In the genomic region with DNA sequence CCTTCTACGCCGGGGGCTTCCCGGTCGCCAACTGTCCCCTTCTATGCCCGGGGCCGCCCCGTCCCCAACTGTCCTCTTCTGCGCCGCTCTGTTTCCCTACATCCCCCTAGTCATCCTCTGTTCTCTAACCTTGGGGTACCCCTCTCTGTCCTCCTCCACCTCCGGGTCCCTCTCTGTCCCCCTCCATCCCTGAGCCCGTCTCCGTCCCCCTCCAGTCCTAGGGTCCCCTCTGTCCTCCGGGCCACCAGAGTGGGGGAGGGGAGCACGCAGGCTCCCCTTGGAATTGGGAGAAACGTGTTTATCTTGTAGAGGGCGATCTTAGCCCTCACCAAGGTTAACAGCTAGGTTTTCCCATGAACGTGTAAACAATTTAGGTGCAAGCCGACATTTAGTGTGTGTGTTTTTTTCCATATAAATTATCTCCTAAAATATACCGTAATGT, we compare ENCODE assay signal across 1 cellular context.
TF ChIP-seq lines count a peak whose summit lies in the region.

No MANE protein-coding gene starts in this region.

TF ChIP-seq in HEK293, 187 proteins besides CTCF, POLR2A, EP300 and RAD21 (continued from another document and continues in another):
- TF ChIP-seq HIC1 (tag by site-specific recombination; IDR thresholded peaks at IDR 0.05) (no peak), KLF1 (tag by site-specific recombination; IDR thresholded peaks at IDR 0.05) (0 out of 2 replicates have a peak, but pooled peaks have one; percentile 26), ZNF704 (tag by site-specific recombination; IDR thresholded peaks at IDR 0.05) (no peak), ZNF571 (tag by site-specific recombination; IDR thresholded peaks at IDR 0.05) (no peak), ZNF24 (tag by site-specific recombination; IDR thresholded peaks at IDR 0.05) (no peak), ZBTB26 (tag by site-specific recombination; optimal IDR thresholded peaks at IDR 0.05) (no peak), ZNF843 (tag by site-specific recombination; IDR thresholded peaks at IDR 0.05) (0 out of 2 replicates have a peak, but pooled peaks have one; percentile 46), SP2 (tag by site-specific recombination; IDR thresholded peaks at IDR 0.05) (no peak), ZNF629 (tag by site-specific recombination; IDR thresholded peaks at IDR 0.05) (peak; percentile 46; the same call in 1 of the 2 replicates), KLF17 (tag by site-specific recombination; IDR thresholded peaks at IDR 0.05) (0 out of 2 replicates have a peak, but pooled peaks have one; percentile 18), GLI4 (tag by site-specific recombination; IDR thresholded peaks at IDR 0.05) (peak; percentile 62; the same call in 1 of the 2 replicates), ZNF692 (tag by site-specific recombination; IDR thresholded peaks at IDR 0.05) (0 out of 2 replicates have a peak, but pooled peaks have one; percentile 28), ZNF488 (tag by site-specific recombination; IDR thresholded peaks at IDR 0.05) (no peak), PRDM4 (tag by site-specific recombination; IDR thresholded peaks at IDR 0.05) (peak; percentile 46), IKZF3 (tag by site-specific recombination; IDR thresholded peaks at IDR 0.05) (0 out of 2 replicates have a peak, but pooled peaks have one; percentile 15), GFI1B (tag by site-specific recombination; IDR thresholded peaks at IDR 0.05) (0 out of 2 replicates have a peak, but pooled peaks have one; percentile 22), ZBTB48 (tag by site-specific recombination; IDR thresholded peaks at IDR 0.05) (peak; percentile 80), ZNF501 (tag by site-specific recombination; IDR thresholded peaks at IDR 0.05) (peak; percentile 80), ZNF335 (tag by site-specific recombination; conservative IDR thresholded peaks at IDR 0.05) (peak; percentile 53), ZNF169 (tag by site-specific recombination; IDR thresholded peaks at IDR 0.05) (0 out of 2 replicates have a peak, but pooled peaks have one; percentile 39)
- TF ChIP-seq, protein P1, sequence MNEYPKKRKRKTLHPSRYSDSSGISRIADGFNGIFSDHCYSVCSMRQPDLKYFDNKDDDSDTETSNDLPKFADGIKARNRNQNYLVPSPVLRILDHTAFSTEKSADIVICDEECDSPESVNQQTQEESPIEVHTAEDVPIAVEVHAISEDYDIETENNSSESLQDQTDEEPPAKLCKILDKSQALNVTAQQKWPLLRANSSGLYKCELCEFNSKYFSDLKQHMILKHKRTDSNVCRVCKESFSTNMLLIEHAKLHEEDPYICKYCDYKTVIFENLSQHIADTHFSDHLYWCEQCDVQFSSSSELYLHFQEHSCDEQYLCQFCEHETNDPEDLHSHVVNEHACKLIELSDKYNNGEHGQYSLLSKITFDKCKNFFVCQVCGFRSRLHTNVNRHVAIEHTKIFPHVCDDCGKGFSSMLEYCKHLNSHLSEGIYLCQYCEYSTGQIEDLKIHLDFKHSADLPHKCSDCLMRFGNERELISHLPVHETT (tag by site-specific recombination; IDR thresholded peaks at IDR 0.05) = peak; percentile 48; the same call in 1 of the 2 replicates
- TF ChIP-seq, protein P2, sequence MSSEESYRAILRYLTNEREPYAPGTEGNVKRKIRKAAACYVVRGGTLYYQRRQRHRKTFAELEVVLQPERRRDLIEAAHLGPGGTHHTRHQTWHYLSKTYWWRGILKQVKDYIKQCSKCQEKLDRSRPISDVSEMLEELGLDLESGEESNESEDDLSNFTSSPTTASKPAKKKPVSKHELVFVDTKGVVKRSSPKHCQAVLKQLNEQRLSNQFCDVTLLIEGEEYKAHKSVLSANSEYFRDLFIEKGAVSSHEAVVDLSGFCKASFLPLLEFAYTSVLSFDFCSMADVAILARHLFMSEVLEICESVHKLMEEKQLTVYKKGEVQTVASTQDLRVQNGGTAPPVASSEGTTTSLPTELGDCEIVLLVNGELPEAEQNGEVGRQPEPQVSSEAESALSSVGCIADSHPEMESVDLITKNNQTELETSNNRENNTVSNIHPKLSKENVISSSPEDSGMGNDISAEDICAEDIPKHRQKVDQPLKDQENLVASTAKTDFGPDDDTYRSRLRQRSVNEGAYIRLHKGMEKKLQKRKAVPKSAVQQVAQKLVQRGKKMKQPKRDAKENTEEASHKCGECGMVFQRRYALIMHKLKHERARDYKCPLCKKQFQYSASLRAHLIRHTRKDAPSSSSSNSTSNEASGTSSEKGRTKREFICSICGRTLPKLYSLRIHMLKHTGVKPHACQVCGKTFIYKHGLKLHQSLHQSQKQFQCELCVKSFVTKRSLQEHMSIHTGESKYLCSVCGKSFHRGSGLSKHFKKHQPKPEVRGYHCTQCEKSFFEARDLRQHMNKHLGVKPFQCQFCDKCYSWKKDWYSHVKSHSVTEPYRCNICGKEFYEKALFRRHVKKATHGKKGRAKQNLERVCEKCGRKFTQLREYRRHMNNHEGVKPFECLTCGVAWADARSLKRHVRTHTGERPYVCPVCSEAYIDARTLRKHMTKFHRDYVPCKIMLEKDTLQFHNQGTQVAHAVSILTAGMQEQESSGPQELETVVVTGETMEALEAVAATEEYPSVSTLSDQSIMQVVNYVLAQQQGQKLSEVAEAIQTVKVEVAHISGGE (tag by site-specific recombination; conservative IDR thresholded peaks at IDR 0.05; ENCODE audit: low read depth) = 0 out of 2 replicates have a peak, but pooled peaks have one; percentile 19
- TF ChIP-seq, protein P3, sequence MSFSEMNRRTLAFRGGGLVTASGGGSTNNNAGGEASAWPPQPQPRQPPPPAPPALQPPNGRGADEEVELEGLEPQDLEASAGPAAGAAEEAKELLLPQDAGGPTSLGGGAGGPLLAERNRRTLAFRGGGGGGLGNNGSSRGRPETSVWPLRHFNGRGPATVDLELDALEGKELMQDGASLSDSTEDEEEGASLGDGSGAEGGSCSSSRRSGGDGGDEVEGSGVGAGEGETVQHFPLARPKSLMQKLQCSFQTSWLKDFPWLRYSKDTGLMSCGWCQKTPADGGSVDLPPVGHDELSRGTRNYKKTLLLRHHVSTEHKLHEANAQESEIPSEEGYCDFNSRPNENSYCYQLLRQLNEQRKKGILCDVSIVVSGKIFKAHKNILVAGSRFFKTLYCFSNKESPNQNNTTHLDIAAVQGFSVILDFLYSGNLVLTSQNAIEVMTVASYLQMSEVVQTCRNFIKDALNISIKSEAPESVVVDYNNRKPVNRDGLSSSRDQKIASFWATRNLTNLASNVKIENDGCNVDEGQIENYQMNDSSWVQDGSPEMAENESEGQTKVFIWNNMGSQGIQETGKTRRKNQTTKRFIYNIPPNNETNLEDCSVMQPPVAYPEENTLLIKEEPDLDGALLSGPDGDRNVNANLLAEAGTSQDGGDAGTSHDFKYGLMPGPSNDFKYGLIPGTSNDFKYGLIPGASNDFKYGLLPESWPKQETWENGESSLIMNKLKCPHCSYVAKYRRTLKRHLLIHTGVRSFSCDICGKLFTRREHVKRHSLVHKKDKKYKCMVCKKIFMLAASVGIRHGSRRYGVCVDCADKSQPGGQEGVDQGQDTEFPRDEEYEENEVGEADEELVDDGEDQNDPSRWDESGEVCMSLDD (tag by site-specific recombination; IDR thresholded peaks at IDR 0.05) = peak; percentile 82
